In the genomic region with DNA sequence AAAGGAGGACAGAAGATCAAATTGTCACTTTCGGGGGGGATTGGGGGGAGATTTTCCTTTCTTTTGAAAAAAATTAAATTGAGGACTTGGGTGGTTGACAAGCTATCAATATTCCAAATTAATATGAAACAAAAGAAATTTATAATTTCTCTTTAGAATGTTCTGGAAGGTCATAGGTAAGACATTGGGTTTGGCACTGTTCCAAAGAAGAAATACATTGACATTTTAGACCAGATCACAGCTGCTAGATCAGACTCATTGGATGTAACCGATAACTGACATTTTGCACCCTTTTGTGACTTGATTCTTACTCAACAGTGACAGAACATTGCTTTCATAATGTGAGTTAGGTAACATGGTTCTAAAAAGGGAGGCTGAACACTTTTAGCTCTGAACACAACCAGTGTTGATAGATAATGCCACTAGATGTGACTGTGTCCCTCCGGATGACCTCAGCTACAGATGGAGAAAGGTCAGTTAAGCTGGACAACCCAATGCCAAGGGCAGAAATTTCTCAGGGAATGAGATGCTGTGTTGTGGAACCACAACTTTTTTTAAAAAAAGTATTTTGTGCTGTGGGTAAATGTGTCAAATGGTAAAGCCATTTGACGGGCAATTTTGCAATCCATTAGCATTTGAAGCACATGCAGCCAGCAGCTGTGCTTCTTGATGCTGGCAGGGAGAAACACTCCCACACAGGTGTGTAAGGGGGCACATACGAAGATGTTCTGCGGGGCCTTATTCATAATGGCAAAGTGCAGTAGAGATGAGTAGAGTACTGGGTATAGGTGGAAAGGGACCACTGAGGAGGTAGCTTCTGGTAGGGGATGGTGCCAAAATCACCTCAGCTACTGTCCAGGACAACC, we compare ENCODE assay signal across 22 cellular contexts.
DNase-seq lines count a peak whose midpoint lies in the region; ATAC-seq, FAIRE-seq and TF ChIP-seq lines count a peak whose summit lies in the region.
"Had no signal": no experiment of that assay in that cellular context is flagged by ENCODE, and none has a peak within 500 bp of the region (broad histone marks: within the 10 kb centered on the region; RNA-seq: fewer than 3 reads in every experiment).

No MANE protein-coding gene starts in this region.

- peak; percentile 21 for ATAC-seq in left ventricle myocardium superior
- ATAC-seq: activated CD8-positive, alpha-beta memory T cell treated with anti-CD3 and anti-CD28 coated beads, Interleukin-2, amount 10 ng/mL, durations not matched to agents 7 days and 5 days; activated T-helper 17 cell treated with anti-CD3 and anti-CD28 coated beads, Interleukin-2, amount 50 U/mL, for 72 hours; naive thymus-derived CD8-positive, alpha-beta T cell; stimulated activated naive B cell treated with anti-CD40 and anti-IgM and Interleukin-4, amounts not matched to agents 10 μg/mL and 1 μg/mL and 100 μg/mL, for 72 hours had no signal

- DNase-seq in left ventricle myocardium superior (no peak), left ventricle myocardium inferior (no peak), choroid plexus epithelial cell (ENCODE audit: low read depth) (peak; percentile 2), pons (ENCODE audit: low spot score) (peak; percentile 44), AML-193 (lab: John Stamatoyannopoulos, UW) (no peak), frontal cortex (ENCODE audit: low spot score in 2 of 2) (no peak), GM20000 (ENCODE audit: low spot score) (no peak)
- DNase-seq in activated CD4-positive, alpha-beta T cell treated with anti-CD3 and anti-CD28 coated beads for 4 hours, result no peak
- DNase-seq: activated CD8-positive, alpha-beta memory T cell treated with anti-CD3 and anti-CD28 coated beads, Interleukin-2, amount 10 ng/mL, durations not matched to agents 7 days and 5 days; CD8-positive, alpha-beta memory T cell; effector CD4-positive, alpha-beta T cell; esophagus squamous epithelium; naive thymus-derived CD8-positive, alpha-beta T cell; NCI-H226; stimulated activated naive B cell treated with anti-CD40 and anti-IgM and Interleukin-4, amounts not matched to agents 10 μg/mL and 1 μg/mL and 100 μg/mL, for 72 hours had no signal

- H3K27ac ChIP-seq in left ventricle myocardium inferior (replicated peaks), result no peak overlapping the region
- H3K27ac ChIP-seq: cardiac muscle cell, heart left ventricle, KMS-11, SJSA1, upper lobe of left lung had no signal

- no peaks in the 10 kb centered on the region for H3K36me3 ChIP-seq in left ventricle myocardium inferior
- H3K36me3 ChIP-seq: cardiac muscle cell, esophagus squamous epithelium, heart left ventricle, SJSA1, upper lobe of left lung had no signal

- H3K4me3 ChIP-seq in left ventricle myocardium inferior (no peak overlapping the region), choroid plexus epithelial cell (ENCODE audit: low read depth, low read length) (no peak overlapping the region)
- H3K4me3 ChIP-seq: cardiac muscle cell, esophagus squamous epithelium, lung, SJSA1, upper lobe of left lung had no signal

- peaks cover 5% of the 10 kb centered on the region for H3K27me3 ChIP-seq in left ventricle myocardium inferior (ENCODE audit: low read depth)
- H3K27me3 ChIP-seq: cardiac muscle cell, heart left ventricle, upper lobe of left lung had no signal

- TF ChIP-seq CTCF in left ventricle myocardium inferior (IDR thresholded peaks at IDR 0.05; ENCODE audit: borderline replicate concordance) (no peak), choroid plexus epithelial cell (conservative IDR thresholded peaks at IDR 0.05; ENCODE audit: low read depth, low read length) (no peak), GM20000 (IDR thresholded peaks at IDR 0.05; ENCODE audit: extremely low read depth, missing control alignments) (no peak)

- peaks cover 5% of the 10 kb centered on the region for H3K4me1 ChIP-seq in left ventricle myocardium inferior
- H3K4me1 ChIP-seq: esophagus squamous epithelium, SJSA1, upper lobe of left lung had no signal

- intact Hi-C loops in left ventricle myocardium superior (cut with micrococcal nuclease) (no loop called here), left ventricle myocardium inferior (cut with micrococcal nuclease) (no loop called here)

- FAIRE-seq in frontal cortex (lab: Jason Lieb, UNC), result no peak

- H3K9me3 ChIP-seq in left ventricle myocardium inferior (replicated peaks), result no peaks in the 10 kb centered on the region
- H3K9me3 ChIP-seq: esophagus squamous epithelium, heart left ventricle, SJSA1, upper lobe of left lung had no signal

Comparison
In these comparisons a context has a peak if more than half of its experiments do, and no peak if none do; other contexts are left out.
1. DNase-seq: peak in choroid plexus epithelial cell (single experiment) and pons (single experiment); none in left ventricle myocardium superior (single experiment), left ventricle myocardium inferior (single experiment), activated CD4-positive, alpha-beta T cell treated with anti-CD3 and anti-CD28 coated beads for 4 hours (0 of 2), AML-193 (0 of 2), frontal cortex (0 of 2) and GM20000 (single experiment).